ENCODE assay signal across 15 cellular contexts in genomic region chr3:107884719-107885460, GRCh38.
DNase-seq lines count a peak whose midpoint lies in the region; ATAC-seq, FAIRE-seq and TF ChIP-seq lines count a peak whose summit lies in the region.
"Had no signal": no experiment of that assay in that cellular context is flagged by ENCODE, and none has a peak within 500 bp of the region (broad histone marks: within the 10 kb centered on the region; RNA-seq: fewer than 3 reads in every experiment).

No MANE protein-coding gene starts in this region.

- H3K36me3 ChIP-seq in A673 (ENCODE audit: insufficient read depth, low read length, poor library complexity, severe bottlenecking) (no peaks in the 10 kb centered on the region), SK-N-SH (replicated peaks in 1 of 2; ENCODE audit: control insufficient read depth in 1 of 2, insufficient read depth in 2 of 2, low read length in 1 of 2) (no peaks in the 10 kb centered on the region)
- H3K36me3 ChIP-seq: lower lobe of right lung, spleen had no signal

- H3K27ac Mint-ChIP-seq in stimulated activated naive CD8-positive, alpha-beta T cell treated with anti-CD3 and anti-CD28 coated beads, Interleukin-15, amount 100 ng/mL, for 72 hours, result peak overlapping the region in 1 of 2 donors; percentile 13
- H3K27ac Mint-ChIP-seq: stimulated activated naive CD8-positive, alpha-beta T cell treated with anti-CD3 and anti-CD28 coated beads, Interleukin-15, Interleukin-2, amounts not matched to agents 100 ng/mL and 50 ng/mL, for 24 hours had no signal

- H3K4me1 ChIP-seq in A673 (ENCODE audit: insufficient read depth, low read length, poor library complexity, severe bottlenecking) (no peaks in the 10 kb centered on the region), SK-N-SH (ENCODE audit: control insufficient read depth in 1 of 2, insufficient read depth in 2 of 2, low read depth in 1 of 2, low read length in 1 of 2) (no peaks in the 10 kb centered on the region), foreskin keratinocyte (no peaks in the 10 kb centered on the region)
- H3K4me1 ChIP-seq: Caco-2, lower lobe of right lung, spleen had no signal

- no peaks in the 10 kb centered on the region for H3K27me3 Mint-ChIP-seq in stimulated activated naive CD8-positive, alpha-beta T cell treated with anti-CD3 and anti-CD28 coated beads, Interleukin-15, amount 100 ng/mL, for 72 hours
- H3K27me3 Mint-ChIP-seq: stimulated activated naive CD8-positive, alpha-beta T cell treated with anti-CD3 and anti-CD28 coated beads, Interleukin-15, Interleukin-2, amounts not matched to agents 100 ng/mL and 50 ng/mL, for 24 hours had no signal

- TF ChIP-seq EP300 in SK-N-SH (IDR thresholded peaks at IDR 0.05; ENCODE audit: borderline replicate concordance in 1 of 2, low read depth in 1 of 2, low read length in 1 of 2), result no peak

- no peaks in the 10 kb centered on the region for H3K79me2 ChIP-seq in SK-N-SH (ENCODE audit: insufficient read depth)

- peak overlapping the region; percentile 39; the same call in 1 of the 2 replicates for H2AFZ ChIP-seq in SK-N-SH (ENCODE audit: low read depth)

- peaks cover 2% of the 10 kb centered on the region for H3F3A ChIP-seq in SK-N-SH (replicated peaks; ENCODE audit: insufficient read depth)

- TF ChIP-seq CTCF in A673 (conservative IDR thresholded peaks at IDR 0.05; ENCODE audit: low read depth, low read length) (peak; percentile 41), SK-N-SH (IDR thresholded peaks at IDR 0.05) (peak; percentile 46), foreskin keratinocyte (conservative IDR thresholded peaks at IDR 0.05) (no peak)

- no peak overlapping the region for H3K4me3 Mint-ChIP-seq in stimulated activated naive CD8-positive, alpha-beta T cell treated with anti-CD3 and anti-CD28 coated beads, Interleukin-15, amount 100 ng/mL, for 72 hours
- H3K4me3 Mint-ChIP-seq: stimulated activated naive CD8-positive, alpha-beta T cell treated with anti-CD3 and anti-CD28 coated beads, Interleukin-15, Interleukin-2, amounts not matched to agents 100 ng/mL and 50 ng/mL, for 24 hours had no signal

- H3K4me1 Mint-ChIP-seq in stimulated activated naive CD8-positive, alpha-beta T cell treated with anti-CD3 and anti-CD28 coated beads, Interleukin-15, amount 100 ng/mL, for 72 hours, result peaks cover 11% of the 10 kb centered on the region

- H3K9ac ChIP-seq in SK-N-SH, result no peak overlapping the region

- H3K27me3 ChIP-seq in A673 (replicated peaks; ENCODE audit: insufficient read depth, low read depth, low read length, poor library complexity) (no peaks in the 10 kb centered on the region), SK-N-SH (ENCODE audit: insufficient read depth) (no peaks in the 10 kb centered on the region), foreskin keratinocyte (no peaks in the 10 kb centered on the region)
- H3K27me3 ChIP-seq: spleen had no signal

- peaks cover 5% of the 10 kb centered on the region for H3K9me3 ChIP-seq in A673 (ENCODE audit: low read depth, low read length, poor library complexity, severe bottlenecking)
- 0 out of 2 replicates have a peak, but pooled peaks cover 3% of the 10 kb centered on the region for H3K9me3 ChIP-seq in SK-N-SH
- H3K9me3 ChIP-seq: Caco-2, lower lobe of right lung had no signal

- no TSS peak for BruUV-seq in A673 (replicated peaks; lab: Mats Ljungman, UMichigan)

- ATAC-seq in foreskin keratinocyte (no peak), HG02852 (IDR thresholded peaks at IDR 0.05; ENCODE audit: unreplicated experiment) (no peak)
- ATAC-seq in stimulated activated naive CD8-positive, alpha-beta T cell treated with anti-CD3 and anti-CD28 coated beads, Interleukin-15, amount 100 ng/mL, for 72 hours, result no peak
- ATAC-seq: lower lobe of right lung had no signal

- H3K4me3 ChIP-seq in A673 (ENCODE audit: low read depth, low read length, poor library complexity, severe bottlenecking), result no peak overlapping the region
- H3K4me3 ChIP-seq in SK-N-SH (ENCODE audit: low read depth in 2 of 2, low read length in 1 of 2), result no peak overlapping the region
- H3K4me3 ChIP-seq: lower lobe of right lung, spleen had no signal

- peaks cover 5 to 8% of the 10 kb centered on the region in 2 donors for H3K9me3 Mint-ChIP-seq in stimulated activated naive CD8-positive, alpha-beta T cell treated with anti-CD3 and anti-CD28 coated beads, Interleukin-15, amount 100 ng/mL, for 72 hours

- H3K27ac ChIP-seq in A673 (ENCODE audit: low read depth, low read length, poor library complexity, severe bottlenecking) (no peak overlapping the region), SK-N-SH (ENCODE audit: low read depth in 2 of 2, low read length in 1 of 2) (peak overlapping the region in 1 of 2 experiments; percentile 39; a peak in 2 of 4 replicates), foreskin keratinocyte (no peak overlapping the region)
- H3K27ac ChIP-seq: lower lobe of right lung, spleen had no signal

- CTCF ChIA-PET in A673 (lab: Charles Lee) (interaction anchor here (0.7 kb wide), 1 partner anchor 243 kb away, joined by 3 read pairs; no protein-coding TSS in a partner anchor), SK-N-SH (lab: Yijun Ruan, JAX) (interaction anchor here (0.6 to 1.8 kb wide), 7 partner anchors 9 to 521 kb away, joined by 3 to 6 read pairs (median 4); no protein-coding TSS in a partner anchor)

- DNase-seq in A673 (ENCODE audit: low spot score) (peak; percentile 35), GM04503 (ENCODE audit: low read depth) (peak; percentile 90), SK-N-SH (no peak), foreskin keratinocyte (peak; percentile 12 to 56), RCC 7860 (ENCODE audit: low spot score) (no peak), DMS114 treated with DMSO at 0.1 percent for 48 hours (lab: John Stamatoyannopoulos, UW; ENCODE audit: unreplicated experiment) (no peak)
- DNase-seq in stimulated activated naive CD8-positive, alpha-beta T cell treated with anti-CD3 and anti-CD28 coated beads, Interleukin-15, amount 100 ng/mL, for 72 hours, result no peak
- DNase-seq: activated CD8-positive, alpha-beta memory T cell treated with anti-CD3 and anti-CD28 coated beads, Interleukin-2, amount 50 U/mL, for 4 hours; Caco-2; effector CD8-positive, alpha-beta T cell; KG1; lower lobe of right lung; spleen had no signal

- no peak for FAIRE-seq in RCC 7860 (lab: Jason Lieb, UNC)

- 58% methylated on average over 2 of the region's 2 CpGs for WGBS in SK-N-SH (ENCODE audit: low lambda C conversion rate)

- H4K20me1 ChIP-seq in SK-N-SH (ENCODE audit: insufficient read depth), result no peaks in the 10 kb centered on the region

- intact Hi-C loops in A673 (cut with micrococcal nuclease; ENCODE audit: unreplicated experiment), result no loop called here

- TF ChIP-seq RAD21 in SK-N-SH (IDR thresholded peaks at IDR 0.05; ENCODE audit: low read length), result peak; percentile 18; the same call in 1 of the 2 replicates

- POLR2A ChIA-PET in A673 (lab: Charles Lee; ENCODE audit: low non-redundant PET), result no interaction called here
- POLR2A ChIA-PET in SK-N-SH (lab: Yijun Ruan, JAX), result no interaction called here

- no peak overlapping the region for H3K4me2 ChIP-seq in SK-N-SH

- H3K9me2 ChIP-seq in SK-N-SH, result no peaks in the 10 kb centered on the region

TF ChIP-seq in SK-N-SH, 30 proteins besides CTCF, POLR2A, EP300 and RAD21:
- TF ChIP-seq RFX5 (IDR thresholded peaks at IDR 0.05; ENCODE audit: low read length), result no peak
- TF ChIP-seq NFIC (IDR thresholded peaks at IDR 0.05; ENCODE audit: borderline replicate concordance), result peak; percentile 39; the same call in 1 of the 2 replicates

Comparison
In these comparisons a context has a peak if more than half of its experiments do, and no peak if none do; other contexts are left out.
1. DNase-seq: peak in A673 (single experiment), GM04503 (single experiment) and foreskin keratinocyte (2 of 2); none in SK-N-SH (single experiment), RCC 7860 (single experiment), stimulated activated naive CD8-positive, alpha-beta T cell treated with anti-CD3 and anti-CD28 coated beads, Interleukin-15, amount 100 ng/mL, for 72 hours (0 of 2) and DMS114 treated with DMSO at 0.1 percent for 48 hours (single experiment).